In the genomic region with DNA sequence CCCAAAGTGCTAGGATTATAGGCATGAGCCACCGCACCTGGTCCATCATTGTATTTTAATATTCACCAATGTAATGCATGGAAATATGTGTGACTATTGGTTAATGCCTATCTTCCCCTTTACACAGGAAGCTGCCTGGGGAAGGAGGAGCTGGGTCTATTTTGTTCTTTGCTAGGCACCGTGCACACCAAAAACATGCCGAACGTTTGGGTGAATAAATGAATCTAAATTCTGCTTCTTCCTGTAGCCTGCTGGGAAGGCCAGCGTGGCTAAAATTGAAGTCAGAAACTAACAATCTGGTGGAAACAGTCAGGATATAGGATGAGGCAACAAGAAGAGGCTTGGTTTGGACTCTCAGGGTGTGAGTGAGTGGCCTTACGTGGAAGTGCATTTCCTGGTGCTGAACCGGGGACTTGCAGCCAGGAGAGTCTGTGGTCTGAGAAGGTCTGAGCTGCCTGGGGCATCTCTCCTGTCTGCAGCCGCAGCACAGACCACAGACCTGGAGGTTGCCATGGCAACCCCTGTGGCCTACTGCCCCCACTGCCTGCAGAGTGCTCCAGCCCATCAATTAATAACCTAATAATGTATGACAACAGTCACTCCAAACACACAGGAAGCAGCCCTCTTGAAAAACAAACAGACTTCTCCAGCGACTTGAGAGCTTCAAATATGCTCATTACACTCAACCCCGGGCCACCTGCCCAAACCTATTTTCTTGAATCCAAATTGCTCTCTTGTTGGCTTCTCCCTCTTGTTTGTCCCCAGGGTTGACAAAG, we compare ENCODE assay signal across 8 cellular contexts. TPM values are rescaled to one million over a fixed set of nuclear protein-coding genes. Genes with fewer than 3 reads are reported as not detected.
A peak's percentile ranks its signal among the peaks of the same experiment; 100 is the strongest.
DNase-seq lines count a peak whose midpoint lies in the region; ATAC-seq lines count a peak whose summit lies in the region.

No MANE protein-coding gene starts in this region.

- ATAC-seq in GM19397 (IDR thresholded peaks at IDR 0.05; ENCODE audit: unreplicated experiment) (peak; percentile 92), HG03342 (IDR thresholded peaks at IDR 0.05; ENCODE audit: unreplicated experiment) (peak; percentile 85), naive B cell (ENCODE audit: low read depth in 2 of 2) (peak; percentile 52 to 64)

- intact Hi-C loops in posterior vena cava (cut with DNase I) = no loop called here

- peak overlapping the region; percentile 29; the same call in 1 of the 2 replicates for H3K4me3 ChIP-seq in GM08714 (ENCODE audit: low read length)

- H3K36me3 Mint-ChIP-seq in activated naive CD4-positive, alpha-beta T cell treated with anti-CD3 and anti-CD28 coated beads, Interleukin-2, amount 50 U/mL, for 24 hours = peaks cover 11% of the 10 kb centered on the region
- peaks cover 0 to 5% of the 10 kb centered on the region in 2 donors for H3K36me3 Mint-ChIP-seq in naive B cell

- no peaks in the 10 kb centered on the region for H3K27me3 Mint-ChIP-seq in activated naive CD4-positive, alpha-beta T cell treated with anti-CD3 and anti-CD28 coated beads, Interleukin-2, amount 50 U/mL, for 24 hours
- H3K27me3 Mint-ChIP-seq in naive B cell = no peaks in the 10 kb centered on the region

- DNase-seq in NCI-H510A (lab: John Stamatoyannopoulos, UW) (peak; percentile 83), naive B cell (peak; percentile 38), posterior vena cava (ENCODE audit: low spot score) (no peak)
- no peak for DNase-seq in effector CD8-positive, alpha-beta T cell (lab: John Stamatoyannopoulos, UW)

- H3K4me3 Mint-ChIP-seq in activated naive CD4-positive, alpha-beta T cell treated with anti-CD3 and anti-CD28 coated beads, Interleukin-2, amount 50 U/mL, for 24 hours = peak overlapping the region; percentile 54
- H3K4me3 Mint-ChIP-seq in naive B cell = peak overlapping the region; percentile 29 to 85 (median 74)

- peaks cover 6% of the 10 kb centered on the region for H3K9me3 Mint-ChIP-seq in activated naive CD4-positive, alpha-beta T cell treated with anti-CD3 and anti-CD28 coated beads, Interleukin-2, amount 50 U/mL, for 24 hours
- H3K9me3 Mint-ChIP-seq in naive B cell = peaks cover 0 to 6% (median 4%) of the 10 kb centered on the region in 7 donors

- peaks cover 75% of the 10 kb centered on the region for H3K4me1 Mint-ChIP-seq in activated naive CD4-positive, alpha-beta T cell treated with anti-CD3 and anti-CD28 coated beads, Interleukin-2, amount 50 U/mL, for 24 hours
- H3K4me1 Mint-ChIP-seq in naive B cell = peaks cover 33 to 63% (median 42%) of the 10 kb centered on the region in 3 donors

- H3K27ac Mint-ChIP-seq in activated naive CD4-positive, alpha-beta T cell treated with anti-CD3 and anti-CD28 coated beads, Interleukin-2, amount 50 U/mL, for 24 hours = peak overlapping the region; percentile 74
- peak overlapping the region; percentile 76 to 97 (median 92) for H3K27ac Mint-ChIP-seq in naive B cell

RNA-seq across cellular contexts. Expression of a gene that starts 5.5 kb away (rescaled TPM):
- under 1 TPM in 5 of 6 donors, not detected in 1; 0.11 to 0.58 (median 0.23) TPM for polyA plus RNA-seq in naive B cell (ENCODE audit: low read depth in 6 of 6)
- total RNA-seq in posterior vena cava = 1 to 10 TPM; 3.2 to 6.4 TPM

Comparison
In these comparisons a context has a peak if more than half of its experiments do, and no peak if none do; other contexts are left out.
1. DNase-seq: peak in NCI-H510A (single experiment) and naive B cell (single experiment); none in posterior vena cava (single experiment) and effector CD8-positive, alpha-beta T cell (single experiment).
2. Peak in every context shown above with its lines, with median percentiles within 50 percentile points of each other: ATAC-seq.